ENCODE assay signal across 8 cellular contexts in genomic region chr7:36280840-36281812, GRCh38.
DNase-seq lines count a peak whose midpoint lies in the region; ATAC-seq, FAIRE-seq and TF ChIP-seq lines count a peak whose summit lies in the region.

No MANE protein-coding gene starts in this region.

- intact Hi-C loops in left colon (cut with DNase I, micrococcal nuclease), result no loop called here
- intact Hi-C loops in activated naive CD4-positive, alpha-beta T cell treated with anti-CD3 and anti-CD28 coated beads for 36 hours (cut with micrococcal nuclease), result loop anchor here (10.0 kb wide), 1 partner anchor 556 kb away; no protein-coding TSS in a partner anchor

- H3K27me3 Mint-ChIP-seq in activated naive CD4-positive, alpha-beta T cell treated with anti-CD3 and anti-CD28 coated beads for 36 hours (ENCODE audit: low read depth), result no peaks in the 10 kb centered on the region

- peaks cover 40% of the 10 kb centered on the region for H3K4me1 ChIP-seq in suprapubic skin

- H3K9me3 ChIP-seq in suprapubic skin, result no peaks in the 10 kb centered on the region

- H3K4me1 Mint-ChIP-seq in activated naive CD4-positive, alpha-beta T cell treated with anti-CD3 and anti-CD28 coated beads for 36 hours (ENCODE audit: low read depth), result peaks cover 15% of the 10 kb centered on the region

- WGBS in suprapubic skin, result 21% methylated on average over 18 of the region's 18 CpGs

- no peaks in the 10 kb centered on the region for H3K36me3 Mint-ChIP-seq in activated naive CD4-positive, alpha-beta T cell treated with anti-CD3 and anti-CD28 coated beads for 36 hours (ENCODE audit: low read depth)

- H3K27ac ChIP-seq in coronary artery (peak overlapping the region; percentile 37 to 55), suprapubic skin (peak overlapping the region; percentile 50)

- no peaks in the 10 kb centered on the region for H3K36me3 ChIP-seq in suprapubic skin

- CTCF ChIA-PET in activated naive CD4-positive, alpha-beta T cell treated with anti-CD3 and anti-CD28 coated beads for 36 hours (lab: Charles Lee), result interaction anchor here (1.2 kb wide), 1 partner anchor 11 kb away, joined by 4 read pairs; no protein-coding TSS in a partner anchor

- DNase-seq in EH (ENCODE audit: low read depth) (peak; percentile 80), NCI-H774 (lab: John Stamatoyannopoulos, UW) (peak; percentile 35), coronary artery (ENCODE audit: low spot score) (no peak), left colon (peak; percentile 71 to 72), suprapubic skin (ENCODE audit: low spot score in 2 of 2) (peak; percentile 81 to 82), GM12892 (ENCODE audit: insufficient read length) (no peak)
- no peak for DNase-seq in activated naive CD4-positive, alpha-beta T cell treated with anti-CD3 and anti-CD28 coated beads for 36 hours

- no peak for FAIRE-seq in GM12892 (lab: Jason Lieb, UNC)

- TF ChIP-seq CTCF in coronary artery (IDR thresholded peaks at IDR 0.05) (no peak), suprapubic skin (IDR thresholded peaks at IDR 0.05) (no peak)

- ATAC-seq in HG02588 (IDR thresholded peaks at IDR 0.05; ENCODE audit: unreplicated experiment) (peak; percentile 31), left colon (peak; percentile 82)

- H3K4me3 Mint-ChIP-seq in activated naive CD4-positive, alpha-beta T cell treated with anti-CD3 and anti-CD28 coated beads for 36 hours, result no peak overlapping the region

- H3K4me3 ChIP-seq in coronary artery (peak overlapping the region; percentile 55), suprapubic skin (no peak overlapping the region)

- no peak for TF ChIP-seq POLR2A in suprapubic skin (IDR thresholded peaks at IDR 0.05)
- TF ChIP-seq POLR2A in GM12892 (IDR thresholded peaks at IDR 0.05; ENCODE audit: low read depth, low read length), result no peak

- TF ChIP-seq EP300 in suprapubic skin (IDR thresholded peaks at IDR 0.05), result no peak

- no peak overlapping the region for H3K27ac Mint-ChIP-seq in activated naive CD4-positive, alpha-beta T cell treated with anti-CD3 and anti-CD28 coated beads for 36 hours

- no peaks in the 10 kb centered on the region for H3K9me3 Mint-ChIP-seq in activated naive CD4-positive, alpha-beta T cell treated with anti-CD3 and anti-CD28 coated beads for 36 hours

- no peaks in the 10 kb centered on the region for H3K27me3 ChIP-seq in suprapubic skin

Comparison
In these comparisons a context has a peak if more than half of its experiments do, and no peak if none do; other contexts are left out.
1. DNase-seq: peak in EH (single experiment), NCI-H774 (single experiment), left colon (2 of 2) and suprapubic skin (2 of 2); none in coronary artery (single experiment), GM12892 (single experiment) and activated naive CD4-positive, alpha-beta T cell treated with anti-CD3 and anti-CD28 coated beads for 36 hours (single experiment).